1 cellular context compared by ENCODE assay signal in genomic region chr16:67773569-67774456, GRCh38.
TF ChIP-seq lines count a peak whose summit lies in the region.

No MANE protein-coding gene starts in this region.

TF ChIP-seq in HepG2, 621 proteins besides CTCF, POLR2A, EP300 and RAD21:
- TF ChIP-seq IRF9 (CRISPR knock-in tag; IDR thresholded peaks at IDR 0.05; ENCODE audit: borderline replicate concordance) (no peak), MAX (IDR thresholded peaks at IDR 0.05) (peak; percentile 36; the same call in 1 of the 2 replicates), ZNF687 (CRISPR knock-in tag; IDR thresholded peaks at IDR 0.05) (peak; percentile 13; the same call in 1 of the 2 replicates), ZBTB26 (CRISPR knock-in tag; IDR thresholded peaks at IDR 0.05; ENCODE audit: borderline replicate concordance) (no peak), ZNF225 (CRISPR knock-in tag; IDR thresholded peaks at IDR 0.05) (no peak), KDM5A (IDR thresholded peaks at IDR 0.05; ENCODE audit: borderline replicate concordance, low read length) (no peak), IRF2 (CRISPR knock-in tag; IDR thresholded peaks at IDR 0.05) (no peak), ZNF614 (CRISPR knock-in tag; IDR thresholded peaks at IDR 0.05; ENCODE audit: borderline replicate concordance) (0 out of 2 replicates have a peak, but pooled peaks have one; percentile 14), ZFP82 (CRISPR knock-in tag; IDR thresholded peaks at IDR 0.05; ENCODE audit: borderline replicate concordance) (no peak), NR2F1 (CRISPR knock-in tag; IDR thresholded peaks at IDR 0.05) (0 out of 4 replicates have a peak, but pooled peaks of 1 of the 2 experiments have one; percentile 21), MNT (IDR thresholded peaks at IDR 0.05) (peak; percentile 58), MXI1 (IDR thresholded peaks at IDR 0.05; ENCODE audit: borderline replicate concordance, low read depth, low read length) (peak; percentile 9; the same call in 1 of the 3 replicates), NR2C2 (CRISPR knock-in tag; IDR thresholded peaks at IDR 0.05; ENCODE audit: borderline replicate concordance) (peak; percentile 65; the same call in 1 of the 2 replicates), MYC (CRISPR knock-in tag; IDR thresholded peaks at IDR 0.05; ENCODE audit: borderline replicate concordance) (peak; percentile 38; the same call in 1 of the 2 replicates), ZNF816 (CRISPR knock-in tag; IDR thresholded peaks at IDR 0.05; ENCODE audit: borderline replicate concordance) (no peak), ZNF737 (CRISPR knock-in tag; IDR thresholded peaks at IDR 0.05; ENCODE audit: borderline replicate concordance) (0 out of 2 replicates have a peak, but pooled peaks have one; percentile 71), HNF4A (CRISPR knock-in tag; IDR thresholded peaks at IDR 0.05) (peak; percentile 65), NR2F6 (IDR thresholded peaks at IDR 0.05) (peak; percentile 67), NR2F6 (CRISPR knock-in tag; IDR thresholded peaks at IDR 0.05) (peak; percentile 60; the same call in 1 of the 2 replicates), SAP130 (CRISPR knock-in tag; IDR thresholded peaks at IDR 0.05; ENCODE audit: low read depth) (0 out of 2 replicates have a peak, but pooled peaks have one; percentile 15)
